Comparison of ENCODE assay signal across 9 cellular contexts in the genomic region with DNA sequence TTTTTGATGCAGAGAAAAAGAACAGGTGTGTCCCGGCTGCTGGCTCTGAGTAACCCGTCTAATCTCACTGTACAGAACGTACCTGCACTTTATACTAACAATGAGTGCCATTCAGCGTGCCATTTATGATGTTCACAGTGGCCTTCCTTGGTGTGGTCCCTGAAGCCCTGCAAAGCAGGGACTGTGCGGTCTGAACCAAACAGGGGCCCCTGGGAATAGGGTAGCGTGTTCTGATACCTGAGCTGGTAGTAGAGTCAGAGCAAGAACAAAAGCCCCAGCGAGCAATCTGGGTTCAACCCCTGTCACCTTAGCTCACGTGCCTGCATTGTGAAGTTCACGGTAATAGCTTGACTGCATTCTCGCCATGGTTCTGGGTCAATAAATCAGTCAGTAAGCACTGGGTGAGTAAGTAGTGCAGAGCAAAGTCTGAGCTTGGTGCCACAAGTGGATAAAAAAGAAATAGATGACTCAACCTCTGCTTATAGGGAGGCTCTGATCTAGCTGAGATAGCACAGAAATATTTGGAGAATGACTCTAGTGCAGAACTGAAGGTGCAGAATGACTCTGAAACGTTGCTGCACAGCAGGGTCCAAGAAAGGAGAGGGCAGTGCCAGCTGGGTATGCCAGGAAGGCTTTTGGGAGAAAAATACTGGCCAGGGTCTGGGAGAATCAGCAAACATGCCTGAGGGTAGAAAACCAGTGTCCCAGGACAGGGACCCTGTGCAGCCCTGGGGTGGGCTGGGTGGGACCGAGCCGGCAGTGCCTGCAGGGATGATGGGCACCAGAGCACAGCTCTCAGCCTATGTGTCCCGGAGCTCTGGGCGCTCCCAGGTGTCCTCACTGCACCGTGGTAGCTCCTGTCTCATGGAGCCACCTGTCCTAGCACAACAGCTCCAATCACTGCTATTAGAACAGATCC.
A peak's percentile ranks its signal among the peaks of the same experiment; 100 is the strongest.
DNase-seq lines count a peak whose midpoint lies in the region; ATAC-seq and TF ChIP-seq lines count a peak whose summit lies in the region.
"Had no signal": no experiment of that assay in that cellular context is flagged by ENCODE, and none has a peak within 500 bp of the region (broad histone marks: within the 10 kb centered on the region; RNA-seq: fewer than 3 reads in every experiment).

No MANE protein-coding gene starts in this region.

- POLR2A ChIA-PET in PC-3 (lab: Charles Lee; ENCODE audit: unreplicated experiment), result no interaction called here

- H3K9me2 ChIP-seq in PC-3 (replicated peaks; ENCODE audit: low read length), result no peaks in the 10 kb centered on the region

- H3K9me3 ChIP-seq in PC-3 (ENCODE audit: low read length), result no peaks in the 10 kb centered on the region
- H3K9me3 ChIP-seq in aorta (ENCODE audit: control insufficient read depth, low read length), result no peaks in the 10 kb centered on the region

- intact Hi-C loops in PC-3 (cut with micrococcal nuclease), result no loop called here
- intact Hi-C loops in aorta (cut with DNase I), result loop anchor here in 1 of 2 donors (2.0 kb wide), 2 partner anchors 22 to 42 kb away; no protein-coding TSS in a partner anchor

- no peak overlapping the region for H3K9ac ChIP-seq in PC-3 (ENCODE audit: low read length)

- TF ChIP-seq CTCF in PC-3 (conservative IDR thresholded peaks at IDR 0.05; ENCODE audit: low read depth, low read length), result no peak

- ATAC-seq in GM21825 (IDR thresholded peaks at IDR 0.05; ENCODE audit: unreplicated experiment), result peak; percentile 61
- ATAC-seq in PC-3, result peak; percentile 98
- peak; percentile 63 for ATAC-seq in aorta (ENCODE audit: low FRiP score)

- H3K4me3 ChIP-seq in PC-3 (ENCODE audit: low read length) (no peak overlapping the region), aorta (ENCODE audit: low read length in 2 of 2) (no peak overlapping the region)
- H3K4me3 ChIP-seq: cardiac muscle cell had no signal

- 54% methylated on average over 16 of the region's 16 CpGs for WGBS in aorta, 2 donors

- in situ Hi-C loops in Caki2 (cut with HindIII; ENCODE audit: low pct_unique_long_range_greater_than_20kb, low sequenced_read_pairs), result no loop called here

- BruUV-seq in PC-3 (replicated peaks; lab: Mats Ljungman, UMichigan), result no TSS peak

- H4K20me1 ChIP-seq in PC-3 (ENCODE audit: low read length), result no peaks in the 10 kb centered on the region

- H3F3A ChIP-seq in PC-3 (ENCODE audit: low read length, unreplicated experiment), result no peaks in the 10 kb centered on the region

- H3K4me1 ChIP-seq in PC-3 (ENCODE audit: insufficient read depth, low read length) (peaks cover 9% of the 10 kb centered on the region), aorta (ENCODE audit: control insufficient read depth in 1 of 2, insufficient read depth in 2 of 2, low read length in 2 of 2) (peaks cover 0 to 1% of the 10 kb centered on the region in 2 donors)

- no peaks in the 10 kb centered on the region for H3K36me3 ChIP-seq in PC-3 (ENCODE audit: low read depth, low read length)
- no peaks in the 10 kb centered on the region for H3K36me3 ChIP-seq in aorta (ENCODE audit: control insufficient read depth in 1 of 2, insufficient read depth in 2 of 2, low read length in 1 of 2)
- H3K36me3 ChIP-seq: cardiac muscle cell had no signal

- peak overlapping the region; percentile 18; the same call in 1 of the 2 replicates for H3K4me2 ChIP-seq in PC-3 (ENCODE audit: low read length)

- H3K79me2 ChIP-seq in PC-3 (ENCODE audit: low read length), result no peaks in the 10 kb centered on the region

- CTCF ChIA-PET in PC-3 (lab: Charles Lee), result interaction anchor here (0.6 kb wide), 1 partner anchor 390 kb away, joined by 4 read pairs; no protein-coding TSS in a partner anchor

- no peak overlapping the region for H3K27ac ChIP-seq in PC-3 (ENCODE audit: low read length)
- H3K27ac ChIP-seq in aorta (ENCODE audit: low read depth in 1 of 2, low read length in 2 of 2), result no peak overlapping the region
- H3K27ac ChIP-seq: cardiac muscle cell had no signal

- peak; percentile 92 for DNase-seq in Caki2 (ENCODE audit: low read depth)
- DNase-seq in PC-3, result peak; percentile 92
- peak; percentile 44 for DNase-seq in hepatic stellate cell (ENCODE audit: low spot score)
- DNase-seq in aorta, result no peak
- no peak for DNase-seq in globus pallidus (ENCODE audit: low spot score)
- no peak for DNase-seq in iPS-NIHi11 (ENCODE audit: low spot score)
- DNase-seq in hippocampal formation (lab: John Stamatoyannopoulos, UW), result no peak

- H3K27me3 ChIP-seq in PC-3 (ENCODE audit: low read length), result peaks cover 37% of the 10 kb centered on the region
- no peaks in the 10 kb centered on the region for H3K27me3 ChIP-seq in aorta (ENCODE audit: control insufficient read depth in 1 of 2, insufficient read depth in 2 of 2, low read length in 1 of 2)

- no peak overlapping the region for H2AFZ ChIP-seq in PC-3 (ENCODE audit: low read length)

Comparison
In these comparisons a context has a peak if more than half of its experiments do, and no peak if none do; other contexts are left out.
1. DNase-seq: peak in Caki2 (single experiment), PC-3 (single experiment) and hepatic stellate cell (single experiment); none in aorta (0 of 2), globus pallidus (single experiment), iPS-NIHi11 (single experiment) and hippocampal formation (0 of 2).
2. Peak in every context shown above with its lines, with median percentiles within 50 percentile points of each other: ATAC-seq.